ENCODE assay signal across 1 cellular context in the genomic region with DNA sequence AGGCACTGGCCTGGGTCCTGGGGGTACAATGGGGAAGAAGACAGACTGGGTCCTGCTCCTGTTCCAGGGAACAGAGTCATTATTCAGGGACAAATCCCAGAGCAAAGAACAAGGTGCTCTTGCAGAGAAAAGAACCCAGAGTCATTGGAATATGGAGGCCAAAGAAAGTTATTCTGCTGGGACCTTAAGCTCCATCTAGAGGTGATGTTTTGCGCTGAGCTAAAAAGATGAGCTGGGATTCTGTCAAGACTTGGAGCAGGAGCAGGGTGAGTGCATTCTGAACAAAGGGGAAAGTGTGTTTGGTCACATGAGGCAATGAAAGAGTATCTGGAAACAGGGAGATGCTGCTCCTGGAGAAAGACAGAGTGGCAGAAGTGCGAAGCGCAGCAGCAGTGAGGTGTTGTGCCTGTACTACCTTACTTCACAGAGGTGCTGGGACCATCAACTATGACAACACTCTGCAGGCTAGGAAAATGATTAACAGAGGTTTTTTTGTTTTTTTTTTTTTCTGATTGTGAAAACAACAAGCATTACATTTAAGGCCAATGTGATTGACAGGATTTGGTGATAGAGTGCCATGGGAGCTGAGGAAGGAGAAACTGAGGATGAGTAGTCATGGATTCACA.
TF ChIP-seq lines count a peak whose summit lies in the region.

No MANE protein-coding gene starts in this region.

TF ChIP-seq in GM12878, 131 proteins besides CTCF, POLR2A, EP300 and RAD21 (continued from another document):
- TF ChIP-seq, protein P1, sequence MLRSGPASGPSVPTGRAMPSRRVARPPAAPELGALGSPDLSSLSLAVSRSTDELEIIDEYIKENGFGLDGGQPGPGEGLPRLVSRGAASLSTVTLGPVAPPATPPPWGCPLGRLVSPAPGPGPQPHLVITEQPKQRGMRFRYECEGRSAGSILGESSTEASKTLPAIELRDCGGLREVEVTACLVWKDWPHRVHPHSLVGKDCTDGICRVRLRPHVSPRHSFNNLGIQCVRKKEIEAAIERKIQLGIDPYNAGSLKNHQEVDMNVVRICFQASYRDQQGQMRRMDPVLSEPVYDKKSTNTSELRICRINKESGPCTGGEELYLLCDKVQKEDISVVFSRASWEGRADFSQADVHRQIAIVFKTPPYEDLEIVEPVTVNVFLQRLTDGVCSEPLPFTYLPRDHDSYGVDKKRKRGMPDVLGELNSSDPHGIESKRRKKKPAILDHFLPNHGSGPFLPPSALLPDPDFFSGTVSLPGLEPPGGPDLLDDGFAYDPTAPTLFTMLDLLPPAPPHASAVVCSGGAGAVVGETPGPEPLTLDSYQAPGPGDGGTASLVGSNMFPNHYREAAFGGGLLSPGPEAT (IDR thresholded peaks at IDR 0.05; ENCODE audit: low read depth), result no peak
- TF ChIP-seq SPI1 (IDR thresholded peaks at IDR 0.05; ENCODE audit: borderline replicate concordance, insufficient read depth, low read depth, low read length) (no peak), YY1 (IDR thresholded peaks at IDR 0.05; ENCODE audit: low read depth, low read length) (peak; percentile 78), NR2F1 (conservative IDR thresholded peaks at IDR 0.05) (no peak), HCFC1 (IDR thresholded peaks at IDR 0.05; ENCODE audit: low read length) (no peak), CBFB (IDR thresholded peaks at IDR 0.05; ENCODE audit: low read depth) (no peak), PML (IDR thresholded peaks at IDR 0.05; ENCODE audit: low read length) (no peak), SMAD5 (IDR thresholded peaks at IDR 0.05; ENCODE audit: low read depth) (no peak), FOXM1 (IDR thresholded peaks at IDR 0.05; ENCODE audit: low read depth, low read length) (no peak), NRF1 (conservative IDR thresholded peaks at IDR 0.05; ENCODE audit: low read depth, low read length) (no peak), FOXK2 (IDR thresholded peaks at IDR 0.05) (no peak), ZZZ3 (IDR thresholded peaks at IDR 0.05; ENCODE audit: control insufficient read depth, insufficient read length, low read depth) (no peak)
TF ChIP-seq in GM12878: peak in this region for 4.
